Comparison of ENCODE assay signal across 8 cellular contexts in genomic region chr14:77094672-77095284, GRCh38. TPM values are rescaled to one million over a fixed set of nuclear protein-coding genes. Genes with fewer than 3 reads are reported as not detected.
DNase-seq lines count a peak whose midpoint lies in the region; ATAC-seq, FAIRE-seq and TF ChIP-seq lines count a peak whose summit lies in the region.

No MANE protein-coding gene starts in this region.

- H3K79me2 ChIP-seq in keratinocyte (ENCODE audit: control insufficient read depth, insufficient read depth, low read length) = peaks cover 11% of the 10 kb centered on the region

- no peaks in the 10 kb centered on the region for H3K27me3 ChIP-seq in breast epithelium
- H3K27me3 ChIP-seq in keratinocyte (ENCODE audit: control insufficient read depth, extremely low read depth, insufficient read depth, low read length) = no peaks in the 10 kb centered on the region

- H3K27ac ChIP-seq in VCaP = no peak overlapping the region
- H3K27ac ChIP-seq in breast epithelium = no peak overlapping the region
- no peak overlapping the region for H3K27ac ChIP-seq in keratinocyte (ENCODE audit: control insufficient read depth, insufficient read depth, low read length)

- peak; percentile 43 for FAIRE-seq in keratinocyte (lab: Jason Lieb, UNC)

- no peak overlapping the region for H3K9ac ChIP-seq in keratinocyte (ENCODE audit: control insufficient read depth, extremely low read depth, insufficient read depth, low read length)

- H3K9me1 ChIP-seq in keratinocyte (ENCODE audit: control insufficient read depth, extremely low read depth, insufficient read depth, low read length) = no peaks in the 10 kb centered on the region

- H3K4me3 ChIP-seq in breast epithelium (no peak overlapping the region), keratinocyte (ENCODE audit: control insufficient read depth in 2 of 3, extremely low read depth in 1 of 3, insufficient read depth in 2 of 3, low read depth in 1 of 3, low read length in 3 of 3) (no peak overlapping the region)

- dilution Hi-C loops in keratinocyte (cut with MboI; ENCODE audit: extremely low pct_ligation_motif_present, low sequenced_read_pairs) = no loop called here

- ATAC-seq in HG03469 (IDR thresholded peaks at IDR 0.05; ENCODE audit: unreplicated experiment) = no peak

- TF ChIP-seq POLR2A in breast epithelium (IDR thresholded peaks at IDR 0.05) = no peak

- H3K9me3 ChIP-seq in breast epithelium (peaks cover 8 to 12% of the 10 kb centered on the region in 2 donors), keratinocyte (ENCODE audit: control insufficient read depth, low read depth, low read length) (no peaks in the 10 kb centered on the region)

- no peak overlapping the region for H2AFZ ChIP-seq in keratinocyte (ENCODE audit: control insufficient read depth, low read length)

- H3K4me2 ChIP-seq in keratinocyte (ENCODE audit: control insufficient read depth, extremely low read depth, insufficient read depth, low read depth, low read length) = no peak overlapping the region

- H3K4me1 ChIP-seq in breast epithelium = peaks cover 6 to 7% of the 10 kb centered on the region in 2 donors
- H3K4me1 ChIP-seq in keratinocyte (ENCODE audit: control insufficient read depth, extremely low read depth, insufficient read depth, low read length) = peaks cover 25% of the 10 kb centered on the region

- TF ChIP-seq CTCF in VCaP (conservative IDR thresholded peaks at IDR 0.05) (peak; percentile 82), breast epithelium (IDR thresholded peaks at IDR 0.05) (peak; percentile 67 to 87 (median 80)), keratinocyte (optimal IDR thresholded peaks at IDR 0.05 in 1 of 3, IDR thresholded peaks at IDR 0.05 in 1 of 3, conservative IDR thresholded peaks at IDR 0.05 in 1 of 3; ENCODE audit: extremely low read depth in 1 of 3, insufficient read depth in 2 of 3, low read length in 3 of 3) (peak; percentile 75 to 85 (median 77))

- no peaks in the 10 kb centered on the region for H4K20me1 ChIP-seq in keratinocyte (ENCODE audit: control insufficient read depth, extremely low read depth, insufficient read depth, low read length)

- H3K36me3 ChIP-seq in breast epithelium (no peaks in the 10 kb centered on the region), keratinocyte (ENCODE audit: control insufficient read depth in 2 of 2, extremely low read depth in 1 of 2, insufficient read depth in 2 of 2, low read length in 2 of 2) (no peaks in the 10 kb centered on the region)

- intact Hi-C loops in breast epithelium (cut with DNase I; ENCODE audit: low total_unique reads) = no loop called here

- DNase-seq in SIG-M5 treated with dmso at 0.1 percent for 504 hours (lab: John Stamatoyannopoulos, UW; ENCODE audit: unreplicated experiment) (peak; percentile 71), SIG-M5 (lab: John Stamatoyannopoulos, UW) (no peak), NCI-H2171 (lab: John Stamatoyannopoulos, UW) (peak; percentile 91), breast epithelium (ENCODE audit: low spot score in 2 of 2) (peak; percentile 51 to 71), keratinocyte (ENCODE audit: low read depth, low spot score) (no peak)
- DNase-seq in stimulated activated CD4-positive, alpha-beta T cell treated with anti-CD3 and anti-CD28 coated beads, Interleukin-2, amount 100 ng/mL, for 24 hours = peak; percentile 84

RNA-seq across cellular contexts. Expression of gene CIPC, which starts 3.3 kb away (rescaled TPM):
- total RNA-seq in breast epithelium = 10 to 100 TPM; 40.6 to 64.8 (median 50.7) TPM
- 10.3 to 15.1 TPM (median 13.2 TPM) in 3 replicates for polyA plus RNA-seq in keratinocyte
- polyA plus RNA-seq in keratinocyte (2011; ENCODE audit: low read depth) = 6.4 TPM
- 9.1 and 12.9 TPM in 2 replicates for polyA plus RNA-seq in keratinocyte (2011; cell fraction: cytosol; rRNA removed)
- 14.4 and 15.2 TPM in 2 replicates for polyA plus RNA-seq in keratinocyte (2011; cell fraction: nucleus; rRNA removed)
- polyA plus RNA-seq in keratinocyte (2012; ENCODE audit: low replicate concordance) = 7.1 and 7.2 TPM in 2 replicates
- 7.9 to 20.8 TPM (median 18.4 TPM) in 3 replicates for polyA minus RNA-seq in keratinocyte
- 13.0 TPM for polyA minus RNA-seq in keratinocyte (2011; cell fraction: cytosol; rRNA and poly(A)+ RNA removed)
- 10.0 and 13.1 TPM in 2 replicates for polyA minus RNA-seq in keratinocyte (2011; cell fraction: nucleus; rRNA and poly(A)+ RNA removed)

RNA-seq across cellular contexts. Expression of gene ZDHHC22, which starts 46.8 kb away (rescaled TPM):
- not detected for total RNA-seq in breast epithelium
- polyA plus RNA-seq in keratinocyte = not detected in 3 replicates
- polyA plus RNA-seq in keratinocyte (2011; ENCODE audit: low read depth) = not detected
- polyA plus RNA-seq in keratinocyte (2011; cell fraction: cytosol; rRNA removed) = not detected in 2 replicates
- not detected in 2 replicates for polyA plus RNA-seq in keratinocyte (2011; cell fraction: nucleus; rRNA removed)
- polyA plus RNA-seq in keratinocyte (2012; ENCODE audit: low replicate concordance) = not detected in 2 replicates
- not detected in 3 replicates for polyA minus RNA-seq in keratinocyte
- polyA minus RNA-seq in keratinocyte (2011; cell fraction: cytosol; rRNA and poly(A)+ RNA removed) = not detected
- polyA minus RNA-seq in keratinocyte (2011; cell fraction: nucleus; rRNA and poly(A)+ RNA removed) = not detected in 2 replicates

Comparison
In these comparisons a context has a peak if more than half of its experiments do, and no peak if none do; other contexts are left out.
1. DNase-seq: peak in SIG-M5 treated with dmso at 0.1 percent for 504 hours (single experiment), NCI-H2171 (single experiment), breast epithelium (2 of 2) and stimulated activated CD4-positive, alpha-beta T cell treated with anti-CD3 and anti-CD28 coated beads, Interleukin-2, amount 100 ng/mL, for 24 hours (2 of 2); none in SIG-M5 (single experiment) and keratinocyte (single experiment).
2. Peak in every context shown above with its lines, with median percentiles within 50 percentile points of each other: CTCF ChIP-seq.